Comparison of ENCODE assay signal across 21 cellular contexts in genomic region chr3:126509565-126510322, GRCh38. TPM values are rescaled to one million over a fixed set of nuclear protein-coding genes. Genes with fewer than 3 reads are reported as not detected.
DNase-seq lines count a peak whose midpoint lies in the region; ATAC-seq, FAIRE-seq and TF ChIP-seq lines count a peak whose summit lies in the region.
"Had no signal": no experiment of that assay in that cellular context is flagged by ENCODE, and none has a peak within 500 bp of the region (broad histone marks: within the 10 kb centered on the region; RNA-seq: fewer than 3 reads in every experiment).

No MANE protein-coding gene starts in this region.

- H3K4me3 Mint-ChIP-seq in GM23338, result no peak overlapping the region
- no peak overlapping the region for H3K4me3 Mint-ChIP-seq in type B pancreatic cell
- H3K4me3 Mint-ChIP-seq: activated naive CD8-positive, alpha-beta T cell treated with anti-CD3 and anti-CD28 coated beads, Interleukin-2, amount 10 ng/mL, durations not matched to agents 7 days and 5 days; activated T-helper 1 cell treated with anti-CD3 and anti-CD28 coated beads, Interleukin-12 subunit alpha, Interleukin-12 subunit beta, Interleukin-2, Interleukin-4 antibody, amounts not matched to agents 30 ng/mL and 10 ng/mL and 1 ng/mL, durations not matched to agents 14 hours and 24 hours and 36 hours; natural killer cell; T-helper 17 cell had no signal

- H3K27ac Mint-ChIP-seq in GM23338 (no peak overlapping the region), type B pancreatic cell (no peak overlapping the region)
- H3K27ac Mint-ChIP-seq: activated naive CD8-positive, alpha-beta T cell treated with anti-CD3 and anti-CD28 coated beads, Interleukin-2, amount 10 ng/mL, durations not matched to agents 7 days and 5 days; activated T-helper 1 cell treated with anti-CD3 and anti-CD28 coated beads, Interleukin-12 subunit alpha, Interleukin-12 subunit beta, Interleukin-2, Interleukin-4 antibody, amounts not matched to agents 30 ng/mL and 10 ng/mL and 1 ng/mL, durations not matched to agents 14 hours and 24 hours and 36 hours; natural killer cell; T-helper 17 cell had no signal

- ATAC-seq in GM23338, result peak; percentile 35
- ATAC-seq: natural killer cell, T-helper 17 cell had no signal

- H3K36me3 Mint-ChIP-seq in GM23338 (ENCODE audit: low read depth) (no peaks in the 10 kb centered on the region), type B pancreatic cell (no peaks in the 10 kb centered on the region)
- H3K36me3 Mint-ChIP-seq: activated naive CD8-positive, alpha-beta T cell treated with anti-CD3 and anti-CD28 coated beads, Interleukin-2, amount 10 ng/mL, durations not matched to agents 7 days and 5 days; natural killer cell had no signal

- no peak overlapping the region for H3K4me2 ChIP-seq in GM23338

- TF ChIP-seq CTCF in GM23338 (conservative IDR thresholded peaks at IDR 0.05; ENCODE audit: low read depth in 2 of 2), result no peak
- no peak for TF ChIP-seq CTCF in bronchial epithelial cell (IDR thresholded peaks at IDR 0.05; ENCODE audit: insufficient read depth, low read length, severe bottlenecking)
- TF ChIP-seq CTCF in type B pancreatic cell (conservative IDR thresholded peaks at IDR 0.05), result no peak

- FAIRE-seq in bronchial epithelial cell (lab: Jason Lieb, UNC), result no peak
- FAIRE-seq: G401.6 had no signal

- H3K4me3 ChIP-seq in GM23338, result no peak overlapping the region
- no peak overlapping the region for H3K4me3 ChIP-seq in bronchial epithelial cell (ENCODE audit: low read depth, low read length)
- H3K4me3 ChIP-seq: esophagus muscularis mucosa, suprapubic skin had no signal

- H3K9me3 Mint-ChIP-seq in GM23338 (no peaks in the 10 kb centered on the region), type B pancreatic cell (no peaks in the 10 kb centered on the region)
- H3K9me3 Mint-ChIP-seq: activated naive CD8-positive, alpha-beta T cell treated with anti-CD3 and anti-CD28 coated beads, Interleukin-2, amount 10 ng/mL, durations not matched to agents 7 days and 5 days; activated T-helper 1 cell treated with anti-CD3 and anti-CD28 coated beads, Interleukin-12 subunit alpha, Interleukin-12 subunit beta, Interleukin-2, Interleukin-4 antibody, amounts not matched to agents 30 ng/mL and 10 ng/mL and 1 ng/mL, durations not matched to agents 14 hours and 24 hours and 36 hours; natural killer cell had no signal

- H3K27me3 Mint-ChIP-seq in GM23338 (ENCODE audit: insufficient read depth, low read depth, poor library complexity) (peaks cover 6% of the 10 kb centered on the region), type B pancreatic cell (peaks cover 15% of the 10 kb centered on the region)

- peaks cover 5% of the 10 kb centered on the region; the same call in 2 of the 3 replicates for H3K4me1 Mint-ChIP-seq in GM23338
- no peaks in the 10 kb centered on the region for H3K4me1 Mint-ChIP-seq in type B pancreatic cell (ENCODE audit: unreplicated experiment)
- H3K4me1 Mint-ChIP-seq: activated naive CD8-positive, alpha-beta T cell treated with anti-CD3 and anti-CD28 coated beads, Interleukin-2, amount 10 ng/mL, durations not matched to agents 7 days and 5 days; natural killer cell had no signal

- no peaks in the 10 kb centered on the region for H3F3A ChIP-seq in GM23338 (replicated peaks; ENCODE audit: low read depth)

- peak overlapping the region; percentile 28 for H2AFZ ChIP-seq in GM23338

- H3K27me3 ChIP-seq in GM23338 (ENCODE audit: insufficient read depth), result no peaks in the 10 kb centered on the region
- H3K27me3 ChIP-seq in bronchial epithelial cell (ENCODE audit: control insufficient read depth, insufficient read depth, low read length), result no peaks in the 10 kb centered on the region

- 0 out of 2 replicates have a peak, but pooled peaks cover 2% of the 10 kb centered on the region for H3K9me2 ChIP-seq in GM23338 (ENCODE audit: insufficient read depth)

- no peaks in the 10 kb centered on the region for H3K36me3 ChIP-seq in GM23338 (ENCODE audit: insufficient read depth)
- H3K36me3 ChIP-seq in bronchial epithelial cell (ENCODE audit: control insufficient read depth, insufficient read depth, low read length), result no peaks in the 10 kb centered on the region
- H3K36me3 ChIP-seq: esophagus muscularis mucosa, suprapubic skin had no signal

- H3K4me1 ChIP-seq in GM23338 (ENCODE audit: insufficient read depth), result no peaks in the 10 kb centered on the region
- H3K4me1 ChIP-seq: esophagus muscularis mucosa had no signal

- H4K20me1 ChIP-seq in GM23338 (replicated peaks; ENCODE audit: insufficient read depth), result no peaks in the 10 kb centered on the region

- H3K79me2 ChIP-seq in GM23338 (replicated peaks; ENCODE audit: insufficient read depth), result no peaks in the 10 kb centered on the region

- DNase-seq in GM23338 (ENCODE audit: low spot score), result no peak
- peak; percentile 74 for DNase-seq in NCI-H1694 treated with DMSO at 0.1 percent for 48 hours (lab: John Stamatoyannopoulos, UW)
- peak; percentile 10 for DNase-seq in bronchial epithelial cell (ENCODE audit: low read depth)
- peak; percentile 28 for DNase-seq in myocyte (ENCODE audit: low read depth)
- DNase-seq in NCI-H2227 (lab: John Stamatoyannopoulos, UW; ENCODE audit: unreplicated experiment), result no peak
- no peak for DNase-seq in type B pancreatic cell (ENCODE audit: extremely low spot score, unreplicated experiment)
- no peak for DNase-seq in EL
- DNase-seq: AML-193; Karpas-422; natural killer cell; NCI-H1417 treated with DMSO at 0.1 percent for 48 hours; NCI-H226; stimulated activated CD4-positive, alpha-beta T cell treated with anti-CD3 and anti-CD28 coated beads, Interleukin-12 subunit alpha, Interleukin-12 subunit beta, amount 100 ng/mL, for 4 hours had no signal

- H3K27ac ChIP-seq in GM23338 (ENCODE audit: low read depth), result no peak overlapping the region
- H3K27ac ChIP-seq: esophagus muscularis mucosa, suprapubic skin had no signal

TF ChIP-seq in GM23338, 12 proteins besides CTCF, POLR2A, EP300 and RAD21 (continues in another document):
- no peak for TF ChIP-seq STAT1 (IDR thresholded peaks at IDR 0.05; ENCODE audit: unreplicated experiment)
- no peak for TF ChIP-seq JUNB (IDR thresholded peaks at IDR 0.05; ENCODE audit: unreplicated experiment)
- no peak for TF ChIP-seq ZNF331 (CRISPR knock-in tag; IDR thresholded peaks at IDR 0.05; ENCODE audit: low read depth)
- TF ChIP-seq CREB1 (CRISPR knock-in tag; IDR thresholded peaks at IDR 0.05; ENCODE audit: low read depth), result no peak
- TF ChIP-seq POLR2AphosphoS5 (IDR thresholded peaks at IDR 0.05; ENCODE audit: low read depth), result no peak
- TF ChIP-seq EZH2phosphoT487 (IDR thresholded peaks at IDR 0.05; ENCODE audit: unreplicated experiment), result no peak
- no peak for TF ChIP-seq ZNF114 (CRISPR knock-in tag; IDR thresholded peaks at IDR 0.05)

RNA-seq across cellular contexts. Expression of gene UROC1, which starts 7.8 kb away (rescaled TPM):
- total RNA-seq in GM23338 (2014; rRNA removed; shearing (Covaris generic)), result not detected in 2 replicates
- not detected in 2 replicates for polyA plus RNA-seq in GM23338 (2016; fragmentation: Nextera tagmentation; extraction: Ambion mirVana)
- total RNA-seq in bronchial epithelial cell (not detected in 2 replicates), myocyte (not detected in 2 replicates), type B pancreatic cell (ENCODE audit: low replicate concordance) (not detected in 2 replicates)
- 0.03 TPM for polyA plus RNA-seq in myocyte (2012)
- total RNA-seq: activated naive CD8-positive, alpha-beta T cell treated with anti-CD3 and anti-CD28 coated beads, Interleukin-2, amount 10 ng/mL, durations not matched to agents 7 days and 5 days; activated T-helper 1 cell treated with anti-CD3 and anti-CD28 coated beads, Interleukin-12 subunit alpha, Interleukin-12 subunit beta, Interleukin-2, Interleukin-4 antibody, amounts not matched to agents 30 ng/mL and 10 ng/mL and 1 ng/mL, durations not matched to agents 14 hours and 24 hours and 36 hours; dermis microvascular lymphatic vessel endothelial cell; esophagus muscularis mucosa; glomerular endothelial cell; natural killer cell; suprapubic skin; T-helper 17 cell had no signal

RNA-seq across cellular contexts. Expression of gene CHST13, which starts 14.2 kb away (rescaled TPM):
- 8.4 TPM in 2 replicates for total RNA-seq in GM23338 (2014; rRNA removed; shearing (Covaris generic))
- 3.7 and 4.0 TPM in 2 replicates for polyA plus RNA-seq in GM23338 (2016; fragmentation: Nextera tagmentation; extraction: Ambion mirVana)
- total RNA-seq in bronchial epithelial cell (not detected in 2 replicates), myocyte (0.21 TPM in 1 of 2 replicates, not detected in the other), type B pancreatic cell (ENCODE audit: low replicate concordance) (0.31 and 0.67 TPM in 2 replicates)
- 0.13 TPM for polyA plus RNA-seq in myocyte (2012)
- total RNA-seq: activated T-helper 1 cell treated with anti-CD3 and anti-CD28 coated beads, Interleukin-12 subunit alpha, Interleukin-12 subunit beta, Interleukin-2, Interleukin-4 antibody, amounts not matched to agents 30 ng/mL and 10 ng/mL and 1 ng/mL, durations not matched to agents 14 hours and 24 hours and 36 hours; dermis microvascular lymphatic vessel endothelial cell; glomerular endothelial cell; suprapubic skin had no signal

RNA-seq across cellular contexts. Expression of gene ZXDC, which starts 34.1 kb away (rescaled TPM):
- total RNA-seq in GM23338 (2014; rRNA removed; shearing (Covaris generic)), result 43.5 and 45.1 TPM in 2 replicates
- 5.7 and 6.5 TPM in 2 replicates for polyA plus RNA-seq in GM23338 (2016; fragmentation: Nextera tagmentation; extraction: Ambion mirVana)
- 21.9 and 23.3 TPM in 2 replicates for total RNA-seq in bronchial epithelial cell
- 41.5 and 45.9 TPM in 2 replicates for total RNA-seq in myocyte
- polyA plus RNA-seq in myocyte (2012), result 15.9 TPM
- total RNA-seq in type B pancreatic cell (ENCODE audit: low replicate concordance), result 29.0 and 30.0 TPM in 2 replicates

RNA-seq across cellular contexts. Expression of gene C3orf22, which starts 49.0 kb away (rescaled TPM):
- not detected in 2 replicates for total RNA-seq in GM23338 (2014; rRNA removed; shearing (Covaris generic))
- not detected in 2 replicates for polyA plus RNA-seq in GM23338 (2016; fragmentation: Nextera tagmentation; extraction: Ambion mirVana)
- total RNA-seq in bronchial epithelial cell (not detected in 2 replicates), myocyte (not detected in 2 replicates), type B pancreatic cell (ENCODE audit: low replicate concordance) (not detected in 2 replicates)
- not detected for polyA plus RNA-seq in myocyte (2012)
- total RNA-seq: activated naive CD8-positive, alpha-beta T cell treated with anti-CD3 and anti-CD28 coated beads, Interleukin-2, amount 10 ng/mL, durations not matched to agents 7 days and 5 days; activated T-helper 1 cell treated with anti-CD3 and anti-CD28 coated beads, Interleukin-12 subunit alpha, Interleukin-12 subunit beta, Interleukin-2, Interleukin-4 antibody, amounts not matched to agents 30 ng/mL and 10 ng/mL and 1 ng/mL, durations not matched to agents 14 hours and 24 hours and 36 hours; dermis microvascular lymphatic vessel endothelial cell; esophagus muscularis mucosa; glomerular endothelial cell; natural killer cell; suprapubic skin; T-helper 17 cell had no signal

Comparison
In these comparisons a context has a peak if more than half of its experiments do, and no peak if none do; other contexts are left out.
1. DNase-seq: peak in NCI-H1694 treated with DMSO at 0.1 percent for 48 hours (single experiment), bronchial epithelial cell (single experiment) and myocyte (single experiment); none in GM23338 (single experiment), NCI-H2227 (single experiment), type B pancreatic cell (single experiment) and EL (single experiment).